Comparison of ENCODE assay signal across 12 cellular contexts in genomic region chr4:169063441-169063840, GRCh38.
"Had no signal": no experiment of that assay in that cellular context is flagged by ENCODE, and none has a peak within 500 bp of the region (broad histone marks: within the 10 kb centered on the region; RNA-seq: fewer than 3 reads in every experiment).

No MANE protein-coding gene starts in this region.

- H3K4me3 ChIP-seq: esophagus muscularis mucosa, spleen had no signal

- DNase-seq: activated CD4-positive, CD25-positive, alpha-beta regulatory T cell treated with anti-CD3 and anti-CD28 coated beads, Interleukin-2, amount 50 U/mL, for 72 hours; activated naive CD4-positive, alpha-beta T cell treated with Interleukin-2 at 50 U/mL for 16 hours; caudate nucleus; glutamatergic neuron; mammary epithelial cell; naive thymus-derived CD4-positive, alpha-beta T cell; posterior cingulate gyrus; spleen had no signal

- H3K9me3 ChIP-seq: esophagus muscularis mucosa, neutrophil, spleen had no signal

- H3K27me3 Mint-ChIP-seq: stimulated activated naive CD8-positive, alpha-beta T cell treated with anti-CD3 and anti-CD28 coated beads, Interleukin-15, Interleukin-2, amounts not matched to agents 100 ng/mL and 50 ng/mL, for 24 hours had no signal

- ATAC-seq: activated T-helper 17 cell treated with anti-CD3 and anti-CD28 coated beads, Interleukin-2, amount 50 U/mL, for 72 hours; naive thymus-derived CD4-positive, alpha-beta T cell had no signal

- H3K27me3 ChIP-seq: esophagus muscularis mucosa, neutrophil, spleen had no signal

- H3K9me3 Mint-ChIP-seq: activated T-helper 17 cell treated with anti-CD3 and anti-CD28 coated beads, Interleukin-2, amount 50 U/mL, for 72 hours; naive thymus-derived CD4-positive, alpha-beta T cell; stimulated activated naive CD8-positive, alpha-beta T cell treated with anti-CD3 and anti-CD28 coated beads, Interleukin-15, Interleukin-2, amounts not matched to agents 100 ng/mL and 50 ng/mL, for 24 hours had no signal

- H3K27ac Mint-ChIP-seq: activated T-helper 17 cell treated with anti-CD3 and anti-CD28 coated beads, Interleukin-2, amount 50 U/mL, for 72 hours; naive thymus-derived CD4-positive, alpha-beta T cell; stimulated activated naive CD8-positive, alpha-beta T cell treated with anti-CD3 and anti-CD28 coated beads, Interleukin-15, Interleukin-2, amounts not matched to agents 100 ng/mL and 50 ng/mL, for 24 hours had no signal

- H3K4me3 Mint-ChIP-seq: activated T-helper 17 cell treated with anti-CD3 and anti-CD28 coated beads, Interleukin-2, amount 50 U/mL, for 72 hours; naive thymus-derived CD4-positive, alpha-beta T cell; stimulated activated naive CD8-positive, alpha-beta T cell treated with anti-CD3 and anti-CD28 coated beads, Interleukin-15, Interleukin-2, amounts not matched to agents 100 ng/mL and 50 ng/mL, for 24 hours had no signal

- H3K27ac ChIP-seq: neutrophil had no signal

- H3K4me1 Mint-ChIP-seq: activated T-helper 17 cell treated with anti-CD3 and anti-CD28 coated beads, Interleukin-2, amount 50 U/mL, for 72 hours had no signal

- H3K36me3 ChIP-seq: esophagus muscularis mucosa, neutrophil, spleen had no signal

- H3K36me3 Mint-ChIP-seq: naive thymus-derived CD4-positive, alpha-beta T cell had no signal
